Comparison of ENCODE assay signal across 24 cellular contexts in genomic region chr11:30255637-30256036, GRCh38. TPM values are rescaled to one million over a fixed set of nuclear protein-coding genes. Genes with fewer than 3 reads are reported as not detected.
"Had no signal": no experiment of that assay in that cellular context is flagged by ENCODE, and none has a peak within 500 bp of the region (broad histone marks: within the 10 kb centered on the region; RNA-seq: fewer than 3 reads in every experiment).

No MANE protein-coding gene starts in this region.

- H3K9ac ChIP-seq: parathyroid adenoma had no signal

- H3K27me3 Mint-ChIP-seq: stimulated activated memory B cell treated with anti-CD40 and anti-IgM and Interleukin-4, amounts not matched to agents 10 μg/mL and 1 μg/mL and 100 μg/mL, for 72 hours had no signal

- H3K9me3 Mint-ChIP-seq: activated T-cell treated with anti-CD3 and anti-CD28 coated beads, Interleukin-2, amount 50 U/mL, for 72 hours; endodermal cell; stimulated activated memory B cell treated with anti-CD40 and anti-IgM and Interleukin-4, amounts not matched to agents 10 μg/mL and 1 μg/mL and 100 μg/mL, for 72 hours had no signal

- H3K79me2 ChIP-seq: hepatocyte, parathyroid adenoma had no signal

- H3K27me3 ChIP-seq: hepatocyte, neutrophil, right lobe of liver had no signal

- H3K4me2 ChIP-seq: hepatocyte, smooth muscle cell had no signal

- H3K36me3 Mint-ChIP-seq: activated naive CD4-positive, alpha-beta T cell treated with anti-CD3 and anti-CD28 coated beads, Interleukin-2, amount 50 U/mL, for 24 hours; stimulated activated memory B cell treated with anti-CD40 and anti-IgM and Interleukin-4, amounts not matched to agents 10 μg/mL and 1 μg/mL and 100 μg/mL, for 72 hours had no signal

- H3K4me3 Mint-ChIP-seq: activated naive CD4-positive, alpha-beta T cell treated with anti-CD3 and anti-CD28 coated beads, Interleukin-2, amount 50 U/mL, for 24 hours; endodermal cell; naive thymus-derived CD8-positive, alpha-beta T cell; stimulated activated memory B cell treated with anti-CD40 and anti-IgM and Interleukin-4, amounts not matched to agents 10 μg/mL and 1 μg/mL and 100 μg/mL, for 72 hours had no signal

- DNase-seq: activated CD4-positive, alpha-beta T cell treated with anti-CD3 and anti-CD28 coated beads for 1 hour; activated gamma-delta T cell; activated T-cell treated with anti-CD3 and anti-CD28 coated beads, Interleukin-2, amount 50 U/mL, for 72 hours; endodermal cell; foreskin fibroblast; left cardiac atrium; naive thymus-derived CD8-positive, alpha-beta T cell; right lobe of liver; stimulated activated CD4-positive, alpha-beta T cell treated with anti-CD3 and anti-CD28 coated beads, Interleukin-4, amount 100 ng/mL, for 24 hours; T-helper 2 cell; WERI-Rb-1 had no signal

- H3K4me3 ChIP-seq: hepatocyte, right lobe of liver, smooth muscle cell had no signal

- H2AFZ ChIP-seq: hepatocyte, parathyroid adenoma had no signal

- H3K4me1 ChIP-seq: parathyroid adenoma, right lobe of liver had no signal

- ATAC-seq: activated T-cell treated with anti-CD3 and anti-CD28 coated beads, Interleukin-2, amount 50 U/mL, for 72 hours; left cardiac atrium; naive thymus-derived CD8-positive, alpha-beta T cell; right lobe of liver; stimulated activated memory B cell treated with anti-CD40 and anti-IgM and Interleukin-4, amounts not matched to agents 10 μg/mL and 1 μg/mL and 100 μg/mL, for 72 hours had no signal

- H3K27ac ChIP-seq: epithelial cell of prostate, hepatocyte, neutrophil, parathyroid adenoma, right lobe of liver, WERI-Rb-1 had no signal

- H3K27ac Mint-ChIP-seq: activated naive CD4-positive, alpha-beta T cell treated with anti-CD3 and anti-CD28 coated beads, Interleukin-2, amount 50 U/mL, for 24 hours; activated T-cell treated with anti-CD3 and anti-CD28 coated beads, Interleukin-2, amount 50 U/mL, for 72 hours; endodermal cell; stimulated activated memory B cell treated with anti-CD40 and anti-IgM and Interleukin-4, amounts not matched to agents 10 μg/mL and 1 μg/mL and 100 μg/mL, for 72 hours had no signal

- H3K36me3 ChIP-seq: neutrophil, right lobe of liver, WERI-Rb-1 had no signal

- H3K9me3 ChIP-seq: neutrophil, right lobe of liver had no signal

- H3K4me1 Mint-ChIP-seq: activated naive CD4-positive, alpha-beta T cell treated with anti-CD3 and anti-CD28 coated beads, Interleukin-2, amount 50 U/mL, for 24 hours; endodermal cell had no signal

RNA-seq across cellular contexts. Expression of gene FSHB, which starts 24.8 kb away (rescaled TPM):
- total RNA-seq: activated CD8-positive, alpha-beta memory T cell treated with anti-CD3 and anti-CD28 coated beads for 36 hours; activated T-cell treated with anti-CD3 and anti-CD28 coated beads, Interleukin-2, amount 50 U/mL, for 72 hours; cardiac septum; dermis microvascular lymphatic vessel endothelial cell; endodermal cell; hepatocyte; left cardiac atrium; lower leg skin; mesenteric fat pad; naive thymus-derived CD8-positive, alpha-beta T cell; right lobe of liver; smooth muscle cell; ureter had no signal
- polyA plus RNA-seq: hepatocyte; naive thymus-derived CD8-positive, alpha-beta T cell; smooth muscle cell had no signal
